ENCODE assay signal across 1 cellular context in the genomic region with DNA sequence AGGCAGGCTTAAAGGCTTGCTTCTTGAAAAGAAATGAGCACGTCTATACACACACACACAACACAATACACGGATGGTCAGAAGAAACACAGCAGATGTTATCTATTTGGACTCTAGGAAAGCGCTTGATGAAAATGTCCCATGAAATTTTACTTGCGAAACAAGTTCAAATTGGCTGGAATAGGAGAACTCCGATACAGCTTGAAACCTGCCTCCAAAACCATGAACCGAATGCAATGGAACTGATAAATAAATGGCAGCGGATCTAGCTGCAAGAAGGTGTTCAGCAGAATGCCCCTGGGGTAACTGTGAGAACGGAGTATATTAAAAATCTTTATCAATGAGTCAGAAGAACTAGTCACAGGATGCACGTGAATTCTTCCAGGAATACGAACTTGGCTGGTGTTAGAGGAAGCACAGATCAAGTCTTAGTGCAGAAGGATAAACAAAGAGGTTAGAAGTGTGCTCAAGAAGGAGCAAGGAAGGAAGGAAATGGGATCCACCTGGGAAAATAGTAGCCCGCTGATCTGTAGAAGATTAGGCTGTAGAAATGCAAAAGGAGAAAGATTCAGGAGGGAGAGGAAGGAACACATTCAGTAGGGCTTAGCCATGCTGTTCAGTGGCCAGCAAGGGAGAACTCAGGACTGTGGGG.
TF ChIP-seq lines count a peak whose summit lies in the region.

No MANE protein-coding gene starts in this region.

TF ChIP-seq in HepG2, 621 proteins besides CTCF, POLR2A, EP300 and RAD21:
- TF ChIP-seq, protein P1, sequence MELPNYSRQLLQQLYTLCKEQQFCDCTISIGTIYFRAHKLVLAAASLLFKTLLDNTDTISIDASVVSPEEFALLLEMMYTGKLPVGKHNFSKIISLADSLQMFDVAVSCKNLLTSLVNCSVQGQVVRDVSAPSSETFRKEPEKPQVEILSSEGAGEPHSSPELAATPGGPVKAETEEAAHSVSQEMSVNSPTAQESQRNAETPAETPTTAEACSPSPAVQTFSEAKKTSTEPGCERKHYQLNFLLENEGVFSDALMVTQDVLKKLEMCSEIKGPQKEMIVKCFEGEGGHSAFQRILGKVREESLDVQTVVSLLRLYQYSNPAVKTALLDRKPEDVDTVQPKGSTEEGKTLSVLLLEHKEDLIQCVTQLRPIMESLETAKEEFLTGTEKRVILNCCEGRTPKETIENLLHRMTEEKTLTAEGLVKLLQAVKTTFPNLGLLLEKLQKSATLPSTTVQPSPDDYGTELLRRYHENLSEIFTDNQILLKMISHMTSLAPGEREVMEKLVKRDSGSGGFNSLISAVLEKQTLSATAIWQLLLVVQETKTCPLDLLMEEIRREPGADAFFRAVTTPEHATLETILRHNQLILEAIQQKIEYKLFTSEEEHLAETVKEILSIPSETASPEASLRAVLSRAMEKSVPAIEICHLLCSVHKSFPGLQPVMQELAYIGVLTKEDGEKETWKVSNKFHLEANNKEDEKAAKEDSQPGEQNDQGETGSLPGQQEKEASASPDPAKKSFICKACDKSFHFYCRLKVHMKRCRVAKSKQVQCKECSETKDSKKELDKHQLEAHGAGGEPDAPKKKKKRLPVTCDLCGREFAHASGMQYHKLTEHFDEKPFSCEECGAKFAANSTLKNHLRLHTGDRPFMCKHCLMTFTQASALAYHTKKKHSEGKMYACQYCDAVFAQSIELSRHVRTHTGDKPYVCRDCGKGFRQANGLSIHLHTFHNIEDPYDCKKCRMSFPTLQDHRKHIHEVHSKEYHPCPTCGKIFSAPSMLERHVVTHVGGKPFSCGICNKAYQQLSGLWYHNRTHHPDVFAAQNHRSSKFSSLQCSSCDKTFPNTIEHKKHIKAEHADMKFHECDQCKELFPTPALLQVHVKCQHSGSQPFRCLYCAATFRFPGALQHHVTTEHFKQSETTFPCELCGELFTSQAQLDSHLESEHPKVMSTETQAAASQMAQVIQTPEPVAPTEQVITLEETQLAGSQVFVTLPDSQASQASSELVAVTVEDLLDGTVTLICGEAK (IDR thresholded peaks at IDR 0.05): no peak
- TF ChIP-seq, protein P1 (CRISPR knock-in tag; IDR thresholded peaks at IDR 0.05): no peak
- TF ChIP-seq ZSCAN30 (CRISPR knock-in tag; IDR thresholded peaks at IDR 0.05): no peak
- TF ChIP-seq KDM5A (IDR thresholded peaks at IDR 0.05; ENCODE audit: borderline replicate concordance, low read length): no peak
- no peak for TF ChIP-seq RBFOX2 (IDR thresholded peaks at IDR 0.05; ENCODE audit: low read depth, low read length)
- no peak for TF ChIP-seq POLR2AphosphoS5 (IDR thresholded peaks at IDR 0.05; ENCODE audit: low read depth, low read length)
- TF ChIP-seq, protein P2, sequence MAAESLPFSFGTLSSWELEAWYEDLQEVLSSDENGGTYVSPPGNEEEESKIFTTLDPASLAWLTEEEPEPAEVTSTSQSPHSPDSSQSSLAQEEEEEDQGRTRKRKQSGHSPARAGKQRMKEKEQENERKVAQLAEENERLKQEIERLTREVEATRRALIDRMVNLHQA (CRISPR knock-in tag; IDR thresholded peaks at IDR 0.05): no peak
- no peak for TF ChIP-seq ZNF746 (CRISPR knock-in tag; IDR thresholded peaks at IDR 0.05)
- TF ChIP-seq ZNF12 (CRISPR knock-in tag; IDR thresholded peaks at IDR 0.05): no peak
- TF ChIP-seq ZNF317 (CRISPR knock-in tag; IDR thresholded peaks at IDR 0.05): no peak
- no peak for TF ChIP-seq ZNF354B (CRISPR knock-in tag; IDR thresholded peaks at IDR 0.05)
- TF ChIP-seq ZNF263 (CRISPR knock-in tag; IDR thresholded peaks at IDR 0.05): no peak
- TF ChIP-seq SPEN (CRISPR knock-in tag; IDR thresholded peaks at IDR 0.05; ENCODE audit: low read depth): no peak
TF ChIP-seq in HepG2: peak in this region for 0.
